Comparison of ENCODE assay signal across 29 cellular contexts in genomic region chr1:97814121-97814520, GRCh38.
DNase-seq lines count a peak whose midpoint lies in the region; ATAC-seq and TF ChIP-seq lines count a peak whose summit lies in the region.
"Had no signal": no experiment of that assay in that cellular context is flagged by ENCODE, and none has a peak within 500 bp of the region (broad histone marks: within the 10 kb centered on the region; RNA-seq: fewer than 3 reads in every experiment).

No MANE protein-coding gene starts in this region.

- peaks cover 26% of the 10 kb centered on the region for H3K4me1 Mint-ChIP-seq in Caco-2 (ENCODE audit: low read depth, unreplicated experiment)

- H3K4me3 Mint-ChIP-seq in Caco-2 (ENCODE audit: unreplicated experiment): no peak overlapping the region
- H3K4me3 Mint-ChIP-seq: activated CD4-positive, alpha-beta T cell treated with anti-CD3 and anti-CD28 coated beads, Interleukin-2, amount 10 ng/mL, durations not matched to agents 24 days and 14 days; activated CD8-positive, alpha-beta memory T cell treated with anti-CD3 and anti-CD28 coated beads, Interleukin-2, amount 10 ng/mL, durations not matched to agents 7 days and 5 days; activated naive CD4-positive, alpha-beta T cell treated with anti-CD3 and anti-CD28 coated beads, Interleukin-2, amount 50 U/mL, for 24 hours; CD14-positive monocyte; natural killer cell treated with Interleukin-12 subunit alpha and Interleukin-12 subunit beta and Interleukin-15 and Interleukin-18, amount 100 ng/mL, for 72 hours had no signal

- H3K4me3 ChIP-seq in Caco-2 (ENCODE audit: low read depth, low read length) (no peak overlapping the region), choroid plexus epithelial cell (ENCODE audit: low read depth, low read length) (no peak overlapping the region), ovary (no peak overlapping the region), left lung (no peak overlapping the region)
- H3K4me3 ChIP-seq: left ventricle myocardium inferior, right atrium auricular region, SK-N-MC, testis, uterus had no signal

- intact Hi-C loops in Caco-2 (cut with micrococcal nuclease; ENCODE audit: unreplicated experiment): no loop called here
- intact Hi-C loops in ovary (cut with DNase I): no loop called here
- intact Hi-C loops in left lung (cut with DNase I): no loop called here

- no TSS peak for BruUV-seq in Caco-2 (replicated peaks; lab: Mats Ljungman, UMichigan)

- peaks cover 23% of the 10 kb centered on the region for H3K9me3 Mint-ChIP-seq in Caco-2 (ENCODE audit: unreplicated experiment)
- H3K9me3 Mint-ChIP-seq: activated CD4-positive, alpha-beta T cell treated with anti-CD3 and anti-CD28 coated beads, Interleukin-2, amount 10 ng/mL, durations not matched to agents 24 days and 14 days; activated naive CD4-positive, alpha-beta T cell treated with anti-CD3 and anti-CD28 coated beads, Interleukin-2, amount 50 U/mL, for 24 hours; natural killer cell treated with Interleukin-12 subunit alpha and Interleukin-12 subunit beta and Interleukin-15 and Interleukin-18, amount 100 ng/mL, for 72 hours had no signal

- no peaks in the 10 kb centered on the region for H3K9me3 ChIP-seq in Caco-2
- H3K9me3 ChIP-seq in ovary: no peaks in the 10 kb centered on the region
- no peaks in the 10 kb centered on the region for H3K9me3 ChIP-seq in left lung
- H3K9me3 ChIP-seq: left ventricle myocardium inferior, right atrium auricular region, testis, uterus had no signal

- no peaks in the 10 kb centered on the region for H3K27me3 ChIP-seq in Caco-2 (replicated peaks; ENCODE audit: control insufficient read depth, insufficient read depth, low read length)
- no peaks in the 10 kb centered on the region for H3K27me3 ChIP-seq in ovary
- H3K27me3 ChIP-seq in left lung: no peaks in the 10 kb centered on the region
- H3K27me3 ChIP-seq: right atrium auricular region, testis, uterus had no signal

- POLR2A ChIA-PET in Caco-2 (lab: Charles Lee): no interaction called here

- 93 to 97% (median 96%) methylated on average over 1 of the region's 1 CpG for WGBS in ovary, 3 donors

- H3K27me3 Mint-ChIP-seq in Caco-2 (ENCODE audit: insufficient read depth, unreplicated experiment): no peaks in the 10 kb centered on the region
- H3K27me3 Mint-ChIP-seq: activated CD4-positive, alpha-beta T cell treated with anti-CD3 and anti-CD28 coated beads, Interleukin-2, amount 10 ng/mL, durations not matched to agents 24 days and 14 days; activated CD8-positive, alpha-beta memory T cell treated with anti-CD3 and anti-CD28 coated beads, Interleukin-2, amount 10 ng/mL, durations not matched to agents 7 days and 5 days; activated naive CD4-positive, alpha-beta T cell treated with anti-CD3 and anti-CD28 coated beads, Interleukin-2, amount 50 U/mL, for 24 hours; natural killer cell treated with Interleukin-12 subunit alpha and Interleukin-12 subunit beta and Interleukin-15 and Interleukin-18, amount 100 ng/mL, for 72 hours had no signal

- TF ChIP-seq POLR2A in ovary (IDR thresholded peaks at IDR 0.05): no peak

- DNase-seq in Caco-2 (no peak), LHCN-M2 (ENCODE audit: low read depth) (peak; percentile 60), choroid plexus epithelial cell (ENCODE audit: low read depth) (peak; percentile 27), kidney tubule cell (ENCODE audit: low spot score) (peak; percentile 26), H4 (ENCODE audit: low spot score) (no peak), ovary (no peak), left lung (no peak)
- DNase-seq in effector CD4-positive, alpha-beta T cell: no peak
- DNase-seq: activated CD4-positive, alpha-beta T cell treated with anti-CD3 and anti-CD28 coated beads, Interleukin-2, amount 10 ng/mL, durations not matched to agents 24 days and 14 days; activated CD8-positive, alpha-beta memory T cell treated with anti-CD3 and anti-CD28 coated beads, Interleukin-2, amount 10 ng/mL, durations not matched to agents 7 days and 5 days; anterior cingulate cortex; caudate nucleus; dermis blood vessel endothelial cell; left ventricle myocardium inferior; NCI-H1105; NCI-H2029; NCI-H69; stimulated activated CD4-positive, alpha-beta T cell treated with anti-CD3 and anti-CD28 coated beads, Interleukin-4, amount 100 ng/mL, for 4 hours; stimulated activated naive CD4-positive, alpha-beta T cell treated with Interleukin-2 at 50 U/mL for 16 hours; T-helper 2 cell; testis; uterus had no signal

- no peak for TF ChIP-seq EP300 in ovary (IDR thresholded peaks at IDR 0.05)

- TF ChIP-seq CTCF in Caco-2 (IDR thresholded peaks at IDR 0.05; ENCODE audit: insufficient read depth in 1 of 2, low read depth in 1 of 2, low read length in 1 of 2, severe bottlenecking in 1 of 2, unreplicated experiment in 1 of 2): no peak
- TF ChIP-seq CTCF in choroid plexus epithelial cell (conservative IDR thresholded peaks at IDR 0.05; ENCODE audit: low read depth, low read length): no peak
- TF ChIP-seq CTCF in ovary (IDR thresholded peaks at IDR 0.05): no peak
- TF ChIP-seq CTCF in left lung (IDR thresholded peaks at IDR 0.05): no peak

- H3K36me3 ChIP-seq in Caco-2 (ENCODE audit: control insufficient read depth, insufficient read depth, low read length) (no peaks in the 10 kb centered on the region), ovary (no peaks in the 10 kb centered on the region), left lung (no peaks in the 10 kb centered on the region)
- H3K36me3 ChIP-seq: left ventricle myocardium inferior, right atrium auricular region, uterus had no signal

- H3K27ac Mint-ChIP-seq in Caco-2 (ENCODE audit: unreplicated experiment): peak overlapping the region; percentile 65
- H3K27ac Mint-ChIP-seq: activated CD4-positive, alpha-beta T cell treated with anti-CD3 and anti-CD28 coated beads, Interleukin-2, amount 10 ng/mL, durations not matched to agents 24 days and 14 days; activated CD8-positive, alpha-beta memory T cell treated with anti-CD3 and anti-CD28 coated beads, Interleukin-2, amount 10 ng/mL, durations not matched to agents 7 days and 5 days; activated naive CD4-positive, alpha-beta T cell treated with anti-CD3 and anti-CD28 coated beads, Interleukin-2, amount 50 U/mL, for 24 hours; natural killer cell treated with Interleukin-12 subunit alpha and Interleukin-12 subunit beta and Interleukin-15 and Interleukin-18, amount 100 ng/mL, for 72 hours had no signal

- ATAC-seq in left lung: no peak
- ATAC-seq: activated CD8-positive, alpha-beta memory T cell treated with anti-CD3 and anti-CD28 coated beads, Interleukin-2, amount 10 ng/mL, durations not matched to agents 7 days and 5 days; HepG2; natural killer cell treated with Interleukin-12 subunit alpha and Interleukin-12 subunit beta and Interleukin-15 and Interleukin-18, amount 100 ng/mL, for 72 hours had no signal

- H3K27ac ChIP-seq in ovary: no peak overlapping the region
- no peak overlapping the region for H3K27ac ChIP-seq in left lung
- H3K27ac ChIP-seq: left ventricle myocardium inferior, right atrium auricular region, RWPE1, SK-N-MC, testis, uterus had no signal

- peaks cover 12% of the 10 kb centered on the region for H3K36me3 Mint-ChIP-seq in Caco-2 (ENCODE audit: insufficient read depth, unreplicated experiment)

- CTCF ChIA-PET in Caco-2 (lab: Charles Lee): no interaction called here

- H3K4me1 ChIP-seq in Caco-2 (peaks cover 17% of the 10 kb centered on the region), ovary (ENCODE audit: insufficient read depth) (no peaks in the 10 kb centered on the region), left lung (no peaks in the 10 kb centered on the region)
- H3K4me1 ChIP-seq: right atrium auricular region, testis, uterus had no signal

Comparison
In these comparisons a context has a peak if more than half of its experiments do, and no peak if none do; other contexts are left out.
1. DNase-seq: peak in LHCN-M2 (single experiment), choroid plexus epithelial cell (single experiment) and kidney tubule cell (single experiment); none in Caco-2 (0 of 2), H4 (single experiment), ovary (0 of 5), effector CD4-positive, alpha-beta T cell (single experiment) and left lung (0 of 2).